In the genomic region with DNA sequence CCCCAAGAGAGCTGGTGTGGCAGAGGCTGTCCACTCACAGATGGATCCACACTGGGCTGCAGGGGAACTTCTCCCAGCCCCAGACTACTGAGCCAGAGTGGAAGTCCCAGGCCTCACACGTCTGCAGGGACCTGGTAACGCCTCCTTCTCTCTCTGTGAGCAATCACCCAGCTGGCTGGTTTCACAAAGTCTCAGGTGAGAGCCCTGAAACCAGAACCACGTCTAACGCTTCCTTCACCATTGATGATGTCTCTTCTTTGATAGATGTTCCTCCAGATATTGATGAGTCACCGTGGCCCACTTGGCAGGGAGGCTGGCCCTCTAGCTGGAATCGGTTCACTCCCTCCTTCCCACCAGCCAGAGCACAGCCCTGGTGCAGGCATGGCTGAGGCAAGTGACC, we compare ENCODE assay signal across 6 cellular contexts. TPM values are rescaled to one million over a fixed set of nuclear protein-coding genes. Genes with fewer than 3 reads are reported as not detected.
"Had no signal": no experiment of that assay in that cellular context is flagged by ENCODE, and none has a peak within 500 bp of the region (broad histone marks: within the 10 kb centered on the region; RNA-seq: fewer than 3 reads in every experiment).

No MANE protein-coding gene starts in this region.

RNA-seq across cellular contexts. Expression of gene MYL3, which starts 54.5 kb away (rescaled TPM):
- total RNA-seq: activated B cell treated with CpG ODN at 0.5 μM for 24 hours; activated T-helper 2 cell treated with anti-CD3 and anti-CD28 coated beads, Interferon-gamma antibody, Interleukin-2, Interleukin-4, amounts not matched to agents 10 μg/mL and 5 μg/mL and 100 μg/mL, durations not matched to agents 14 hours and 24 hours and 36 hours; MCF 10A; NCI-H460; OCI-LY7; RPMI7951 had no signal
